In genomic region chr12:28569698-28570411, GRCh38 we compare ENCODE assay signal across 10 cellular contexts.
DNase-seq lines count a peak whose midpoint lies in the region; ATAC-seq, FAIRE-seq and TF ChIP-seq lines count a peak whose summit lies in the region.
"Had no signal": no experiment of that assay in that cellular context is flagged by ENCODE, and none has a peak within 500 bp of the region (broad histone marks: within the 10 kb centered on the region; RNA-seq: fewer than 3 reads in every experiment).

No MANE protein-coding gene starts in this region.

- no peak for TF ChIP-seq CTCF in A673 (conservative IDR thresholded peaks at IDR 0.05; ENCODE audit: low read depth, low read length)

- CTCF ChIA-PET in A673 (lab: Charles Lee), result no interaction called here

- H3K4me3 ChIP-seq in small intestine (ENCODE audit: low read depth in 1 of 2, low read length in 2 of 2) (no peak overlapping the region), A673 (ENCODE audit: low read depth, low read length, poor library complexity, severe bottlenecking) (no peak overlapping the region)
- H3K4me3 ChIP-seq: skin epidermis had no signal

- H3K27me3 ChIP-seq in small intestine (ENCODE audit: control insufficient read depth in 2 of 2, insufficient read depth in 2 of 2, low read length in 2 of 2) (no peaks in the 10 kb centered on the region), A673 (replicated peaks; ENCODE audit: insufficient read depth, low read depth, low read length, poor library complexity) (no peaks in the 10 kb centered on the region)

- FAIRE-seq in small intestine (lab: Jason Lieb, UNC), result no peak
- FAIRE-seq: islet of Langerhans had no signal

- H3K9me3 ChIP-seq in small intestine (ENCODE audit: control insufficient read depth, low read depth), result no peaks in the 10 kb centered on the region
- no peaks in the 10 kb centered on the region for H3K9me3 ChIP-seq in A673 (ENCODE audit: low read depth, low read length, poor library complexity, severe bottlenecking)

- DNase-seq in SW480 (ENCODE audit: low spot score), result peak; percentile 33
- peak; percentile 71 for DNase-seq in fibroblast of the conjunctiva (ENCODE audit: low read depth)
- DNase-seq in small intestine, result peak; percentile 6
- no peak for DNase-seq in NCI-H146 (lab: John Stamatoyannopoulos, UW)
- DNase-seq in activated CD4-positive, alpha-beta T cell treated with anti-CD3 and anti-CD28 coated beads for 4 hours, result no peak
- no peak for DNase-seq in A673 (ENCODE audit: low spot score)
- no peak for DNase-seq in NCI-H345 treated with DMSO at 0.1 percent for 48 hours (lab: John Stamatoyannopoulos, UW; ENCODE audit: unreplicated experiment)

- ATAC-seq in GM21367 (IDR thresholded peaks at IDR 0.05; ENCODE audit: unreplicated experiment), result peak; percentile 45

- BruUV-seq in A673 (replicated peaks; lab: Mats Ljungman, UMichigan), result no TSS peak

- H3K27ac ChIP-seq in small intestine (ENCODE audit: low read depth in 1 of 2, low read length in 1 of 2) (peak overlapping the region in 1 of 2 donors; percentile 11), A673 (ENCODE audit: low read depth, low read length, poor library complexity, severe bottlenecking) (no peak overlapping the region)

- POLR2A ChIA-PET in A673 (lab: Charles Lee; ENCODE audit: low non-redundant PET), result no interaction called here

- 58 to 70% (median 64%) methylated on average over 3 of the region's 3 CpGs for WGBS in small intestine, 3 donors

- no peaks in the 10 kb centered on the region for H3K36me3 ChIP-seq in small intestine (ENCODE audit: control insufficient read depth in 2 of 2, insufficient read depth in 2 of 2, low read length in 2 of 2)
- no peaks in the 10 kb centered on the region for H3K36me3 ChIP-seq in A673 (ENCODE audit: insufficient read depth, low read length, poor library complexity, severe bottlenecking)

- H3K4me1 ChIP-seq in small intestine (ENCODE audit: control insufficient read depth in 2 of 2, insufficient read depth in 1 of 2, low read depth in 1 of 2, low read length in 1 of 2), result no peaks in the 10 kb centered on the region
- peaks cover 5% of the 10 kb centered on the region for H3K4me1 ChIP-seq in A673 (ENCODE audit: insufficient read depth, low read length, poor library complexity, severe bottlenecking)

- intact Hi-C loops in A673 (cut with micrococcal nuclease; ENCODE audit: unreplicated experiment), result no loop called here

Comparison
In these comparisons a context has a peak if more than half of its experiments do, and no peak if none do; other contexts are left out.
1. DNase-seq: peak in SW480 (single experiment), fibroblast of the conjunctiva (single experiment) and small intestine (single experiment); none in NCI-H146 (single experiment), activated CD4-positive, alpha-beta T cell treated with anti-CD3 and anti-CD28 coated beads for 4 hours (0 of 2), A673 (single experiment) and NCI-H345 treated with DMSO at 0.1 percent for 48 hours (single experiment).